Comparison of ENCODE assay signal across 18 cellular contexts in the genomic region with DNA sequence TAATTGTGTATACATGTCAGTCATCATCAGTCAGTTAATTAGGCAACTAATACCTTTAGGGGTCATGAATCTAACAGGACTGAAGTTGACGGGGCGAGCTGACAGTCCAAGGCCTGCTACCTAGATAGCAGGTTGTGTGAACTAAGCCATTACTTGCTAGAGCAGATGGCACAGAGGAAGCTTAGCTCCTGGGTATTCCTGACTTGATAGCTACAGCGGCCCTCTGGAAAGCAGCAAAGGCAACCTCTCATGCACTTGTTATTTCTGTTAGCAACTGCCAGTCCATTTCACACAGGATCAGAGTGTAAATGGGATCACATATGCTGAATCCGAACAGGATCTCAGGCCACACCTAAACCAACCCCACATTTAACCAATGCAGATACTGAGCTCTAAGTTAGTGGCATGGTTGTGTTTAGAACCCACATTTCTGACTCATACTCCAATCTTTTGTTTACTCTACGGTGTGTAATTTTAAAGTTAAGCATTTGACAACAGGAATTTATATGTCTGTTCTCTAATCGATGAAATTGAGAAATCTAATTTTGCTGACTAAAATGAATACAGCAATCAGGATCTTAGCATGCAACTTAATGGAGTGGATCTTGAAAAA.
"Had no signal": no experiment of that assay in that cellular context is flagged by ENCODE, and none has a peak within 500 bp of the region (broad histone marks: within the 10 kb centered on the region; RNA-seq: fewer than 3 reads in every experiment).

No MANE protein-coding gene starts in this region.

- H3K27me3 ChIP-seq: hepatocyte, neutrophil, right lobe of liver, spleen, tibial artery, vagina had no signal

- H3K27me3 Mint-ChIP-seq: activated CD8-positive, alpha-beta memory T cell treated with anti-CD3 and anti-CD28 coated beads, Interleukin-2, amount 10 ng/mL, durations not matched to agents 7 days and 5 days; activated T-cell treated with anti-CD3 and anti-CD28 coated beads, Interleukin-2, amount 50 U/mL, for 24 hours; stimulated activated memory B cell treated with anti-CD40 and anti-IgM and Interleukin-4, amounts not matched to agents 10 μg/mL and 1 μg/mL and 100 μg/mL, for 72 hours had no signal

- H3K27ac Mint-ChIP-seq: activated CD8-positive, alpha-beta memory T cell treated with anti-CD3 and anti-CD28 coated beads, Interleukin-2, amount 10 ng/mL, durations not matched to agents 7 days and 5 days; activated naive CD8-positive, alpha-beta T cell treated with anti-CD3 and anti-CD28 coated beads for 36 hours; activated T-cell treated with anti-CD3 and anti-CD28 coated beads, Interleukin-2, amount 50 U/mL, for 24 hours; naive thymus-derived CD4-positive, alpha-beta T cell; stimulated activated memory B cell treated with anti-CD40 and anti-IgM and Interleukin-4, amounts not matched to agents 10 μg/mL and 1 μg/mL and 100 μg/mL, for 72 hours had no signal

- H3K4me1 Mint-ChIP-seq: activated CD8-positive, alpha-beta memory T cell treated with anti-CD3 and anti-CD28 coated beads, Interleukin-2, amount 10 ng/mL, durations not matched to agents 7 days and 5 days; activated naive CD8-positive, alpha-beta T cell treated with anti-CD3 and anti-CD28 coated beads for 36 hours; naive thymus-derived CD4-positive, alpha-beta T cell had no signal

- H3K36me3 ChIP-seq: lower lobe of right lung, neutrophil, right lobe of liver, spleen, tibial artery, vagina had no signal

- H3K79me2 ChIP-seq: hepatocyte had no signal

- DNase-seq: activated CD8-positive, alpha-beta memory T cell treated with anti-CD3 and anti-CD28 coated beads, Interleukin-2, amount 10 ng/mL, durations not matched to agents 7 days and 5 days; activated effector memory CD4-positive, alpha-beta T cell treated with Interleukin-2 at 50 U/mL for 16 hours; activated naive CD8-positive, alpha-beta T cell treated with anti-CD3 and anti-CD28 coated beads for 36 hours; activated T-cell treated with anti-CD3 and anti-CD28 coated beads, Interleukin-2, amount 50 U/mL, for 24 hours; effector CD8-positive, alpha-beta T cell; lower lobe of right lung; naive thymus-derived CD4-positive, alpha-beta T cell; right lobe of liver; spleen; stimulated activated CD4-positive, alpha-beta T cell treated with anti-CD3 and anti-CD28 coated beads, Interleukin-1b, Interleukin-23, amount 100 ng/mL, for 48 hours; T-helper 2 cell; tibial artery had no signal

- H3K9me3 ChIP-seq: lower lobe of right lung, neutrophil, right lobe of liver, spleen, tibial artery, vagina had no signal

- H2AFZ ChIP-seq: hepatocyte had no signal

- ATAC-seq: activated CD8-positive, alpha-beta memory T cell treated with anti-CD3 and anti-CD28 coated beads, Interleukin-2, amount 10 ng/mL, durations not matched to agents 7 days and 5 days; lower lobe of right lung; naive thymus-derived CD4-positive, alpha-beta T cell; right lobe of liver; stimulated activated memory B cell treated with anti-CD40 and anti-IgM and Interleukin-4, amounts not matched to agents 10 μg/mL and 1 μg/mL and 100 μg/mL, for 72 hours had no signal

- H3K4me3 Mint-ChIP-seq: activated CD8-positive, alpha-beta memory T cell treated with anti-CD3 and anti-CD28 coated beads, Interleukin-2, amount 10 ng/mL, durations not matched to agents 7 days and 5 days; activated naive CD8-positive, alpha-beta T cell treated with anti-CD3 and anti-CD28 coated beads for 36 hours; activated T-cell treated with anti-CD3 and anti-CD28 coated beads, Interleukin-2, amount 50 U/mL, for 24 hours; naive thymus-derived CD4-positive, alpha-beta T cell; stimulated activated memory B cell treated with anti-CD40 and anti-IgM and Interleukin-4, amounts not matched to agents 10 μg/mL and 1 μg/mL and 100 μg/mL, for 72 hours had no signal

- H3K4me3 ChIP-seq: coronary artery, hepatocyte, lower lobe of right lung, right lobe of liver, spleen, tibial artery, vagina had no signal

- FAIRE-seq: TTC549 had no signal

- H3K9me3 Mint-ChIP-seq: stimulated activated memory B cell treated with anti-CD40 and anti-IgM and Interleukin-4, amounts not matched to agents 10 μg/mL and 1 μg/mL and 100 μg/mL, for 72 hours had no signal

- H3K27ac ChIP-seq: coronary artery, hepatocyte, lower lobe of right lung, neutrophil, right lobe of liver, spleen, tibial artery, vagina had no signal

- H3K4me2 ChIP-seq: hepatocyte had no signal

- H3K36me3 Mint-ChIP-seq: activated CD8-positive, alpha-beta memory T cell treated with anti-CD3 and anti-CD28 coated beads, Interleukin-2, amount 10 ng/mL, durations not matched to agents 7 days and 5 days; activated naive CD8-positive, alpha-beta T cell treated with anti-CD3 and anti-CD28 coated beads for 36 hours; naive thymus-derived CD4-positive, alpha-beta T cell; stimulated activated memory B cell treated with anti-CD40 and anti-IgM and Interleukin-4, amounts not matched to agents 10 μg/mL and 1 μg/mL and 100 μg/mL, for 72 hours had no signal

- H3K4me1 ChIP-seq: lower lobe of right lung, right lobe of liver, spleen, tibial artery, vagina had no signal
